In genomic region chr14:98867146-98867545, GRCh38 we compare ENCODE assay signal across 5 cellular contexts.
"Had no signal": no experiment of that assay in that cellular context is flagged by ENCODE, and none has a peak within 500 bp of the region (broad histone marks: within the 10 kb centered on the region; RNA-seq: fewer than 3 reads in every experiment).

No MANE protein-coding gene starts in this region.

- ATAC-seq: HepG2, K562 had no signal

- H3K27ac ChIP-seq: HL-60 had no signal

- DNase-seq: IMR-90 had no signal

- H3K4me3 ChIP-seq: K562 had no signal

- H3K4me3 Mint-ChIP-seq: IgD-negative memory B cell had no signal

- H3K27ac Mint-ChIP-seq: IgD-negative memory B cell had no signal

- H3K27me3 Mint-ChIP-seq: IgD-negative memory B cell had no signal

- H3K4me1 Mint-ChIP-seq: IgD-negative memory B cell had no signal

- H3K36me3 Mint-ChIP-seq: IgD-negative memory B cell had no signal
